Comparison of ENCODE assay signal across 18 cellular contexts in genomic region chr17:36890398-36891190, GRCh38. TPM values are rescaled to one million over a fixed set of nuclear protein-coding genes. Genes with fewer than 3 reads are reported as not detected.
DNase-seq lines count a peak whose midpoint lies in the region; ATAC-seq and TF ChIP-seq lines count a peak whose summit lies in the region.
"Had no signal": no experiment of that assay in that cellular context is flagged by ENCODE, and none has a peak within 500 bp of the region (broad histone marks: within the 10 kb centered on the region; RNA-seq: fewer than 3 reads in every experiment).

No MANE protein-coding gene starts in this region.

- DNase-seq in NCI-H2171 treated with DMSO at 0.1 percent for 48 hours (lab: John Stamatoyannopoulos, UW) (peak; percentile 17), endodermal cell (no peak), DMS153 treated with DMSO at 0.1 percent for 48 hours (lab: John Stamatoyannopoulos, UW; ENCODE audit: unreplicated experiment) (no peak), GM20000 (ENCODE audit: low spot score) (no peak)
- DNase-seq: BE2C; CD4-positive, alpha-beta memory T cell; DMS153; DND-41; GDM1; GOT3; HCEC 1CT had no signal

- WGBS in endodermal cell (ENCODE audit: insufficient coverage in 1 of 2, insufficient read length in 1 of 2), 2 experiments: 70 to 84% methylated on average over 4 to 13 of the region's 13 CpGs

- H3K4me1 ChIP-seq in HEK293 (ENCODE audit: control insufficient read depth, insufficient read depth, low read length) (0 out of 2 replicates have a peak, but pooled peaks cover 2% of the 10 kb centered on the region), endodermal cell (ENCODE audit: control insufficient read depth, insufficient read depth, low read length) (peaks cover 15% of the 10 kb centered on the region)

- H3K27ac ChIP-seq in HEK293 (ENCODE audit: extremely low read depth, low read depth, low read length): no peak overlapping the region
- H3K27ac ChIP-seq in endodermal cell (ENCODE audit: low read depth, low read length): peak overlapping the region; percentile 73
- H3K27ac ChIP-seq: A549, C4-2B, HL-60 had no signal

- no peaks in the 10 kb centered on the region for H3K36me3 Mint-ChIP-seq in endodermal cell (ENCODE audit: low read depth)
- H3K36me3 Mint-ChIP-seq in stimulated activated memory B cell treated with anti-CD40 and anti-IgM and Interleukin-4, amounts not matched to agents 10 μg/mL and 1 μg/mL and 100 μg/mL, for 72 hours: no peaks in the 10 kb centered on the region
- H3K36me3 Mint-ChIP-seq: CD4-positive, alpha-beta memory T cell had no signal

- H3K4me1 Mint-ChIP-seq in endodermal cell: peaks cover 36% of the 10 kb centered on the region
- no peaks in the 10 kb centered on the region for H3K4me1 Mint-ChIP-seq in stimulated activated memory B cell treated with anti-CD40 and anti-IgM and Interleukin-4, amounts not matched to agents 10 μg/mL and 1 μg/mL and 100 μg/mL, for 72 hours
- H3K4me1 Mint-ChIP-seq: CD4-positive, alpha-beta memory T cell had no signal

- H3K27me3 ChIP-seq in endodermal cell (ENCODE audit: control insufficient read depth, insufficient read depth, low read length, poor library complexity, severe bottlenecking): no peaks in the 10 kb centered on the region
- H3K27me3 ChIP-seq: BE2C had no signal

- TF ChIP-seq CTCF in HEK293 (tag by site-specific recombination; IDR thresholded peaks at IDR 0.05) (no peak), endodermal cell (conservative IDR thresholded peaks at IDR 0.05) (no peak), GM20000 (IDR thresholded peaks at IDR 0.05; ENCODE audit: extremely low read depth, missing control alignments) (no peak)

- peak; percentile 17 for ATAC-seq in stimulated activated memory B cell treated with anti-CD40 and anti-IgM and Interleukin-4, amounts not matched to agents 10 μg/mL and 1 μg/mL and 100 μg/mL, for 72 hours
- no peak for ATAC-seq in GM21786 (IDR thresholded peaks at IDR 0.05; ENCODE audit: unreplicated experiment)
- ATAC-seq: A549 had no signal

- no peaks in the 10 kb centered on the region for H3K9me3 Mint-ChIP-seq in endodermal cell
- no peaks in the 10 kb centered on the region for H3K9me3 Mint-ChIP-seq in stimulated activated memory B cell treated with anti-CD40 and anti-IgM and Interleukin-4, amounts not matched to agents 10 μg/mL and 1 μg/mL and 100 μg/mL, for 72 hours

- H3K9ac ChIP-seq in endodermal cell (ENCODE audit: extremely low read depth, low read length, poor library complexity, severe bottlenecking): no peak overlapping the region

- H3K36me3 ChIP-seq in HEK293 (ENCODE audit: control insufficient read depth in 2 of 2, insufficient read depth in 1 of 2, low read length in 2 of 2) (no peaks in the 10 kb centered on the region), endodermal cell (ENCODE audit: control insufficient read depth, insufficient read depth, low read length) (no peaks in the 10 kb centered on the region)
- H3K36me3 ChIP-seq: BE2C had no signal

- H3K4me3 ChIP-seq in HEK293 (ENCODE audit: low read depth, low read length) (no peak overlapping the region), endodermal cell (ENCODE audit: low read length) (no peak overlapping the region)
- H3K4me3 ChIP-seq: A549 had no signal

- H3K9me3 ChIP-seq in HEK293 (ENCODE audit: control insufficient read depth, insufficient read depth, low read depth, low read length): no peaks in the 10 kb centered on the region
- H3K9me3 ChIP-seq in endodermal cell (ENCODE audit: control insufficient read depth, low read length): no peaks in the 10 kb centered on the region
- H3K9me3 ChIP-seq: A549, BE2C had no signal

- POLR2A ChIA-PET in HEK293 (lab: Yijun Ruan, JAX): no interaction called here

- no peak overlapping the region for H3K27ac Mint-ChIP-seq in endodermal cell
- H3K27ac Mint-ChIP-seq in stimulated activated memory B cell treated with anti-CD40 and anti-IgM and Interleukin-4, amounts not matched to agents 10 μg/mL and 1 μg/mL and 100 μg/mL, for 72 hours: no peak overlapping the region
- H3K27ac Mint-ChIP-seq: CD4-positive, alpha-beta memory T cell had no signal

- no peak overlapping the region for H3K4me3 Mint-ChIP-seq in endodermal cell
- no peak overlapping the region for H3K4me3 Mint-ChIP-seq in stimulated activated memory B cell treated with anti-CD40 and anti-IgM and Interleukin-4, amounts not matched to agents 10 μg/mL and 1 μg/mL and 100 μg/mL, for 72 hours
- H3K4me3 Mint-ChIP-seq: CD4-positive, alpha-beta memory T cell had no signal

- CTCF ChIA-PET in HEK293 (lab: Yijun Ruan, JAX): no interaction called here

- H3K27me3 Mint-ChIP-seq in endodermal cell (ENCODE audit: insufficient read depth): peaks cover 5% of the 10 kb centered on the region
- H3K27me3 Mint-ChIP-seq in stimulated activated memory B cell treated with anti-CD40 and anti-IgM and Interleukin-4, amounts not matched to agents 10 μg/mL and 1 μg/mL and 100 μg/mL, for 72 hours: peaks cover 45% of the 10 kb centered on the region

TF ChIP-seq in HEK293, 187 proteins besides CTCF, POLR2A, EP300 and RAD21:
- TF ChIP-seq ZNF660 (tag by site-specific recombination; IDR thresholded peaks at IDR 0.05): no peak
- no peak for TF ChIP-seq ZNF624 (tag by site-specific recombination; IDR thresholded peaks at IDR 0.05)
- TF ChIP-seq ZBTB17 (tag by site-specific recombination; IDR thresholded peaks at IDR 0.05): no peak
- TF ChIP-seq SP3 (tag by site-specific recombination; IDR thresholded peaks at IDR 0.05): no peak
- 0 out of 2 replicates have a peak, but pooled peaks have one; percentile 18 for TF ChIP-seq GLIS2 (tag by site-specific recombination; IDR thresholded peaks at IDR 0.05)
- TF ChIP-seq GLIS1 (tag by site-specific recombination; IDR thresholded peaks at IDR 0.05): peak; percentile 51
- no peak for TF ChIP-seq YY2 (tag by site-specific recombination; IDR thresholded peaks at IDR 0.05)
- TF ChIP-seq ZEB2 (tag by site-specific recombination; IDR thresholded peaks at IDR 0.05): no peak
- no peak for TF ChIP-seq ZNF701 (tag by site-specific recombination; IDR thresholded peaks at IDR 0.05)
- no peak for TF ChIP-seq HOXA7 (CRISPR knock-in tag; IDR thresholded peaks at IDR 0.05; ENCODE audit: borderline replicate concordance)
- no peak for TF ChIP-seq HIC1 (tag by site-specific recombination; IDR thresholded peaks at IDR 0.05)
- no peak for TF ChIP-seq BCL11B (tag by site-specific recombination; IDR thresholded peaks at IDR 0.05; ENCODE audit: low read depth)
- TF ChIP-seq ZNF404 (tag by site-specific recombination; IDR thresholded peaks at IDR 0.05): no peak

RNA-seq across cellular contexts. Expression of gene LHX1, which starts 46.7 kb away (rescaled TPM):
- 100 to 1,000 TPM in 1 of 2 donors, 10 to 100 TPM in 1; 85.9 to 259 TPM for total RNA-seq in endodermal cell
- 9.7 TPM for polyA plus RNA-seq in endodermal cell (2013, experiment 1 of 2)
- 17.6 TPM for polyA plus RNA-seq in endodermal cell (2013, experiment 2 of 2)
- total RNA-seq: CD4-positive, alpha-beta memory T cell had no signal
- polyA plus RNA-seq: AG04450; CD4-positive, alpha-beta memory T cell had no signal

RNA-seq across cellular contexts. Expression of gene AATF, which starts 58.2 kb away (rescaled TPM):
- 10 to 100 TPM; 90.7 TPM for total RNA-seq in endodermal cell
- 37.6 TPM for polyA plus RNA-seq in endodermal cell (2013, experiment 1 of 2)
- 34.2 TPM for polyA plus RNA-seq in endodermal cell (2013, experiment 2 of 2)
